6 cellular contexts compared by ENCODE assay signal in genomic region chr19:19488041-19488874, GRCh38. TPM values are rescaled to one million over a fixed set of nuclear protein-coding genes. Genes with fewer than 3 reads are reported as not detected.
A peak's percentile ranks its signal among the peaks of the same experiment; 100 is the strongest.
DNase-seq lines count a peak whose midpoint lies in the region; ATAC-seq and TF ChIP-seq lines count a peak whose summit lies in the region.

No MANE protein-coding gene starts in this region.

- peak overlapping the region; percentile 95 for H3K27ac ChIP-seq in hepatocyte
- H3K27ac ChIP-seq in upper lobe of left lung, result peak overlapping the region; percentile 68 to 83 (median 79)

- H3K4me3 Mint-ChIP-seq in activated naive CD4-positive, alpha-beta T cell treated with anti-CD3 and anti-CD28 coated beads, Interleukin-2, amount 50 U/mL, for 24 hours, result peak overlapping the region; percentile 61

- no peaks in the 10 kb centered on the region for H3K27me3 Mint-ChIP-seq in activated naive CD4-positive, alpha-beta T cell treated with anti-CD3 and anti-CD28 coated beads, Interleukin-2, amount 50 U/mL, for 24 hours

- H3K79me2 ChIP-seq in hepatocyte, result peaks cover 47% of the 10 kb centered on the region

- TF ChIP-seq CTCF in hepatocyte (IDR thresholded peaks at IDR 0.05; ENCODE audit: poor library complexity) (no peak), upper lobe of left lung (IDR thresholded peaks at IDR 0.05) (no peak)

- 43% methylated on average over 18 of the region's 18 CpGs for WGBS in hepatocyte (ENCODE audit: low lambda C conversion rate, missing lambda C conversion rate)
- WGBS in upper lobe of left lung, 2 donors, result 44 to 60% methylated on average over 18 of the region's 18 CpGs

- H4K20me1 ChIP-seq in hepatocyte (ENCODE audit: insufficient read depth, poor library complexity, severe bottlenecking), result no peaks in the 10 kb centered on the region

- ATAC-seq in upper lobe of left lung (ENCODE audit: low FRiP score in 2 of 2), result no peak
- no peak for ATAC-seq in GM18511 (IDR thresholded peaks at IDR 0.05; ENCODE audit: unreplicated experiment)

- H3K9me2 ChIP-seq in hepatocyte (replicated peaks; ENCODE audit: insufficient read depth), result no peaks in the 10 kb centered on the region

- no peak for TF ChIP-seq POLR2A in upper lobe of left lung (IDR thresholded peaks at IDR 0.05)

- no peaks in the 10 kb centered on the region for H3K9me3 Mint-ChIP-seq in activated naive CD4-positive, alpha-beta T cell treated with anti-CD3 and anti-CD28 coated beads, Interleukin-2, amount 50 U/mL, for 24 hours

- no peak overlapping the region for H2AFZ ChIP-seq in hepatocyte

- H3K4me1 ChIP-seq in hepatocyte (ENCODE audit: insufficient read depth), result peaks cover 54% of the 10 kb centered on the region
- peaks cover 44 to 62% (median 52%) of the 10 kb centered on the region in 4 donors for H3K4me1 ChIP-seq in upper lobe of left lung

- H3K36me3 Mint-ChIP-seq in activated naive CD4-positive, alpha-beta T cell treated with anti-CD3 and anti-CD28 coated beads, Interleukin-2, amount 50 U/mL, for 24 hours, result peaks cover under 1% of the 10 kb centered on the region

- H3K4me3 ChIP-seq in hepatocyte, result no peak overlapping the region
- H3K4me3 ChIP-seq in upper lobe of left lung, result peak overlapping the region in 1 of 4 donors; percentile 29

- H3K36me3 ChIP-seq in hepatocyte (replicated peaks; ENCODE audit: insufficient read depth, low read depth) (no peaks in the 10 kb centered on the region), upper lobe of left lung (peaks cover 0 to 27% (median 15%) of the 10 kb centered on the region in 4 donors)

- no peaks in the 10 kb centered on the region for H3K9me3 ChIP-seq in hepatocyte (ENCODE audit: low read depth)
- no peaks in the 10 kb centered on the region for H3K9me3 ChIP-seq in upper lobe of left lung

- no peak for DNase-seq in activated naive CD4-positive, alpha-beta T cell (lab: John Stamatoyannopoulos, UW)
- DNase-seq in hepatocyte (ENCODE audit: low spot score) (peak; percentile 44), upper lobe of left lung (no peak), NCI-H2029 (lab: John Stamatoyannopoulos, UW) (no peak)

- no peak for TF ChIP-seq EP300 in upper lobe of left lung (IDR thresholded peaks at IDR 0.05)

- H3K4me1 Mint-ChIP-seq in activated naive CD4-positive, alpha-beta T cell treated with anti-CD3 and anti-CD28 coated beads, Interleukin-2, amount 50 U/mL, for 24 hours, result peaks cover 59% of the 10 kb centered on the region

- H3K4me2 ChIP-seq in hepatocyte, result peak overlapping the region; percentile 56

- no peaks in the 10 kb centered on the region for H3K27me3 ChIP-seq in hepatocyte
- H3K27me3 ChIP-seq in upper lobe of left lung, result no peaks in the 10 kb centered on the region

- peak overlapping the region; percentile 95 for H3K27ac Mint-ChIP-seq in activated naive CD4-positive, alpha-beta T cell treated with anti-CD3 and anti-CD28 coated beads, Interleukin-2, amount 50 U/mL, for 24 hours

RNA-seq across cellular contexts. Expression of gene TSSK6, which starts 27.1 kb away (rescaled TPM):
- total RNA-seq in hepatocyte (0.87 and 1.1 TPM in 2 replicates), upper lobe of left lung (1 to 10 TPM; 1.7 to 7.3 (median 3.1) TPM)
- polyA plus RNA-seq in hepatocyte, result 1.3 TPM in 1 of 2 replicates, not detected in the other

RNA-seq across cellular contexts. Expression of gene NDUFA13, which starts 27.8 kb away (rescaled TPM):
- total RNA-seq in hepatocyte (46.3 and 80.4 TPM in 2 replicates), upper lobe of left lung (100 to 1,000 TPM in 3 of 6 donors, 10 to 100 TPM in 3; 24.3 to 305 (median 112) TPM)
- 598 and 615 TPM in 2 replicates for polyA plus RNA-seq in hepatocyte

RNA-seq across cellular contexts. Expression of gene YJEFN3, which starts 40.5 kb away (rescaled TPM):
- total RNA-seq in hepatocyte (0.72 and 3.0 TPM in 2 replicates), upper lobe of left lung (1 to 10 TPM in 4 of 6 donors, under 1 TPM in 2; 0.61 to 7.3 (median 4.8) TPM)
- 12.5 and 14.0 TPM in 2 replicates for polyA plus RNA-seq in hepatocyte

RNA-seq across cellular contexts. Expression of gene CILP2, which starts 49.8 kb away (rescaled TPM):
- 5.4 and 5.7 TPM in 2 replicates for total RNA-seq in hepatocyte
- 16.5 and 22.5 TPM in 2 replicates for polyA plus RNA-seq in hepatocyte
- total RNA-seq in upper lobe of left lung, result under 1 TPM in 2 of 6 donors, not detected in 4; 0.14 to 0.37 TPM
